Comparison of ENCODE assay signal across 14 cellular contexts in the genomic region with DNA sequence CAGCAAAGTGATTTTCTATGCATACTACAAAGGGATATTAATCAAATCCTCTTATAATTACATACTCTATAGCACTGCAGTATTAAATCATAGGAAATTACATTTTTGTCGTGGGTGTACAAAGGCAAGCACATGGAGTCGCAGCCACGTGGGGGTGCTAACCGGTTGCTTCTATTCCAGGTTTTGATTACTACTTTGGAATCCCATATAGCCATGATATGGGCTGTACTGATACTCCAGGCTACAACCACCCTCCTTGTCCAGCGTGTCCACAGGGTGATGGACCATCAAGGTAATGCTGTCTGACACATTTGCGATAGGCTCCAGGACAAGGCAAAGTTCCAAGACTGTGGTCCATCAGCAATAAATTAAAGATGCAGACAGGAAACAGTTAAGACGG.
A peak's percentile ranks its signal among the peaks of the same experiment; 100 is the strongest.
DNase-seq lines count a peak whose midpoint lies in the region; ATAC-seq, FAIRE-seq and TF ChIP-seq lines count a peak whose summit lies in the region.
"Had no signal": no experiment of that assay in that cellular context is flagged by ENCODE, and none has a peak within 500 bp of the region (broad histone marks: within the 10 kb centered on the region; RNA-seq: fewer than 3 reads in every experiment).

No MANE protein-coding gene starts in this region.

- peak; percentile 39 to 54; a peak in 4 of 5 replicates for TF ChIP-seq RAD21 in A549 (conservative IDR thresholded peaks at IDR 0.05 in 1 of 2, IDR thresholded peaks at IDR 0.05 in 1 of 2)

- peaks cover 14% of the 10 kb centered on the region for H3K4me1 ChIP-seq in A549
- H3K4me1 ChIP-seq: adrenal gland had no signal

- intact Hi-C loops in head of caudate nucleus (cut with DNase I): no loop called here

- POLR2A ChIA-PET in A549 (lab: Yijun Ruan, JAX): no interaction called here

- WGBS in A549 (ENCODE audit: missing lambda C conversion rate): 65% methylated on average over 7 of the region's 7 CpGs

- FAIRE-seq in A549 (lab: Jason Lieb, UNC): no peak

- H3K4me2 ChIP-seq in A549: no peak overlapping the region
- H3K4me2 ChIP-seq: hepatocyte had no signal

- no peak for TF ChIP-seq EP300 in A549 (IDR thresholded peaks at IDR 0.05)

- ATAC-seq in A549 (peak; percentile 41 to 76; a peak in 3 of 6 replicates), GM21423 (IDR thresholded peaks at IDR 0.05; ENCODE audit: unreplicated experiment) (no peak)
- ATAC-seq: Panc1 had no signal

- CTCF ChIA-PET in A549 (lab: Yijun Ruan, JAX): interaction anchor here (0.7 to 4.6 kb wide), 4 partner anchors 10 to 90 kb away, joined by 3 to 28 read pairs (median 5); no protein-coding TSS in a partner anchor

- peak in 1 of 2 experiments; percentile 37 for DNase-seq in A549 (ENCODE audit: low read depth in 1 of 2, low spot score in 1 of 2)
- peak; percentile 50 for DNase-seq in EH (ENCODE audit: low read depth)
- DNase-seq in UCSD-AML1 (lab: John Stamatoyannopoulos, UW; ENCODE audit: unreplicated experiment): peak; percentile 21
- peak in 24 of 42 donors; percentile 4 to 55 (median 20) for DNase-seq in head of caudate nucleus
- DNase-seq in middle frontal gyrus (ENCODE audit: extremely low spot score, low spot score): no peak
- DNase-seq in NCI-H146 (lab: John Stamatoyannopoulos, UW): no peak
- DNase-seq in occipital lobe (lab: John Stamatoyannopoulos, UW): no peak
- DNase-seq: effector CD8-positive, alpha-beta T cell; mammary epithelial cell; MM.1S had no signal

- H3K9me3 ChIP-seq in A549: no peaks in the 10 kb centered on the region
- H3K9me3 ChIP-seq: adrenal gland had no signal

- no peak for TF ChIP-seq POLR2A in A549 (IDR thresholded peaks at IDR 0.05; ENCODE audit: low read length)

- peak; percentile 29; the same call in 2 of the 3 replicates for TF ChIP-seq CTCF in A549 (IDR thresholded peaks at IDR 0.05)

- no peak overlapping the region for H3K27ac ChIP-seq in A549
- H3K27ac ChIP-seq: adrenal gland, hepatocyte had no signal

- H3K4me3 ChIP-seq in A549: no peak overlapping the region
- H3K4me3 ChIP-seq: adrenal gland, hepatocyte had no signal

TF ChIP-seq in A549, 52 proteins besides CTCF, POLR2A, EP300 and RAD21:
- peak; percentile 46; the same call in 1 of the 3 replicates for TF ChIP-seq SMC3 (IDR thresholded peaks at IDR 0.05)
- TF ChIP-seq, protein P1, sequence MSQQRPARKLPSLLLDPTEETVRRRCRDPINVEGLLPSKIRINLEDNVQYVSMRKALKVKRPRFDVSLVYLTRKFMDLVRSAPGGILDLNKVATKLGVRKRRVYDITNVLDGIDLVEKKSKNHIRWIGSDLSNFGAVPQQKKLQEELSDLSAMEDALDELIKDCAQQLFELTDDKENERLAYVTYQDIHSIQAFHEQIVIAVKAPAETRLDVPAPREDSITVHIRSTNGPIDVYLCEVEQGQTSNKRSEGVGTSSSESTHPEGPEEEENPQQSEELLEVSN (IDR thresholded peaks at IDR 0.05; ENCODE audit: borderline replicate concordance, low read depth): no peak

Comparison
In these comparisons a context has a peak if more than half of its experiments do, and no peak if none do; other contexts are left out.
1. DNase-seq: peak in EH (single experiment), UCSD-AML1 (single experiment) and head of caudate nucleus (24 of 42); none in middle frontal gyrus (single experiment), NCI-H146 (single experiment) and occipital lobe (single experiment).